In the genomic region with DNA sequence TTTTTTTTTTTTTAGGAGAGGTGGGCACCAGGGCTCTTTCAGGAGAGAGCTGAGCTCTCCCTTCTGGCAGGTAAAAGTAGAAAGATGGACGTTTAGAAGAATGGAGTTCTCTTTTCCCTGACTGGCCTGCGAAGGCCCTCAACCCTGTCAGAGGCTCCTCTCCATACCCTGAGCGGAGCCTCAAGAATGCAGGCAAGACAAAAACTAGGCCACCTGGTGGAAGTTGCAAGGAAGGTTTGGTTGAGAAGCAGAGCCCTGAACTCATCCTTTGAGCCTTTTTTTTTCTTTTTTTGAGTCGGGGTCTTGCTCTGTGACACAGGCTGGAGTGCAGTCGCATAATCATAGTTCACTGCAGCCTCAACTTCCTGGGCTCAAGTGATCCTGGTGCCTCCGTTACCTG, we compare ENCODE assay signal across 1 cellular context.
TF ChIP-seq lines count a peak whose summit lies in the region.

No MANE protein-coding gene starts in this region.

TF ChIP-seq in SK-N-SH, 30 proteins besides CTCF, POLR2A, EP300 and RAD21 (continued from another document):
- TF ChIP-seq, protein P1, sequence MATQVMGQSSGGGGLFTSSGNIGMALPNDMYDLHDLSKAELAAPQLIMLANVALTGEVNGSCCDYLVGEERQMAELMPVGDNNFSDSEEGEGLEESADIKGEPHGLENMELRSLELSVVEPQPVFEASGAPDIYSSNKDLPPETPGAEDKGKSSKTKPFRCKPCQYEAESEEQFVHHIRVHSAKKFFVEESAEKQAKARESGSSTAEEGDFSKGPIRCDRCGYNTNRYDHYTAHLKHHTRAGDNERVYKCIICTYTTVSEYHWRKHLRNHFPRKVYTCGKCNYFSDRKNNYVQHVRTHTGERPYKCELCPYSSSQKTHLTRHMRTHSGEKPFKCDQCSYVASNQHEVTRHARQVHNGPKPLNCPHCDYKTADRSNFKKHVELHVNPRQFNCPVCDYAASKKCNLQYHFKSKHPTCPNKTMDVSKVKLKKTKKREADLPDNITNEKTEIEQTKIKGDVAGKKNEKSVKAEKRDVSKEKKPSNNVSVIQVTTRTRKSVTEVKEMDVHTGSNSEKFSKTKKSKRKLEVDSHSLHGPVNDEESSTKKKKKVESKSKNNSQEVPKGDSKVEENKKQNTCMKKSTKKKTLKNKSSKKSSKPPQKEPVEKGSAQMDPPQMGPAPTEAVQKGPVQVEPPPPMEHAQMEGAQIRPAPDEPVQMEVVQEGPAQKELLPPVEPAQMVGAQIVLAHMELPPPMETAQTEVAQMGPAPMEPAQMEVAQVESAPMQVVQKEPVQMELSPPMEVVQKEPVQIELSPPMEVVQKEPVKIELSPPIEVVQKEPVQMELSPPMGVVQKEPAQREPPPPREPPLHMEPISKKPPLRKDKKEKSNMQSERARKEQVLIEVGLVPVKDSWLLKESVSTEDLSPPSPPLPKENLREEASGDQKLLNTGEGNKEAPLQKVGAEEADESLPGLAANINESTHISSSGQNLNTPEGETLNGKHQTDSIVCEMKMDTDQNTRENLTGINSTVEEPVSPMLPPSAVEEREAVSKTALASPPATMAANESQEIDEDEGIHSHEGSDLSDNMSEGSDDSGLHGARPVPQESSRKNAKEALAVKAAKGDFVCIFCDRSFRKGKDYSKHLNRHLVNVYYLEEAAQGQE (IDR thresholded peaks at IDR 0.05; ENCODE audit: low read depth, low read length) = no peak
- TF ChIP-seq RCOR1 (IDR thresholded peaks at IDR 0.05; ENCODE audit: low read length) (no peak), YY1 (IDR thresholded peaks at IDR 0.05; ENCODE audit: low read depth) (no peak), SIN3A (IDR thresholded peaks at IDR 0.05; ENCODE audit: borderline replicate concordance, low read depth, low read length) (no peak), ELF1 (IDR thresholded peaks at IDR 0.05) (no peak), SMC3 (IDR thresholded peaks at IDR 0.05; ENCODE audit: low read depth, low read length) (no peak), FOXJ3 (CRISPR knock-in tag; IDR thresholded peaks at IDR 0.05) (no peak), GATA2 (CRISPR knock-in tag; IDR thresholded peaks at IDR 0.05) (no peak)
- TF ChIP-seq, protein P2, sequence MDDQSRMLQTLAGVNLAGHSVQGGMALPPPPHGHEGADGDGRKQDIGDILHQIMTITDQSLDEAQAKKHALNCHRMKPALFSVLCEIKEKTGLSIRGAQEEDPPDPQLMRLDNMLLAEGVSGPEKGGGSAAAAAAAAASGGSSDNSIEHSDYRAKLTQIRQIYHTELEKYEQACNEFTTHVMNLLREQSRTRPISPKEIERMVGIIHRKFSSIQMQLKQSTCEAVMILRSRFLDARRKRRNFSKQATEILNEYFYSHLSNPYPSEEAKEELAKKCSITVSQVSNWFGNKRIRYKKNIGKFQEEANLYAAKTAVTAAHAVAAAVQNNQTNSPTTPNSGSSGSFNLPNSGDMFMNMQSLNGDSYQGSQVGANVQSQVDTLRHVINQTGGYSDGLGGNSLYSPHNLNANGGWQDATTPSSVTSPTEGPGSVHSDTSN (IDR thresholded peaks at IDR 0.05) = no peak
- TF ChIP-seq, protein P3, sequence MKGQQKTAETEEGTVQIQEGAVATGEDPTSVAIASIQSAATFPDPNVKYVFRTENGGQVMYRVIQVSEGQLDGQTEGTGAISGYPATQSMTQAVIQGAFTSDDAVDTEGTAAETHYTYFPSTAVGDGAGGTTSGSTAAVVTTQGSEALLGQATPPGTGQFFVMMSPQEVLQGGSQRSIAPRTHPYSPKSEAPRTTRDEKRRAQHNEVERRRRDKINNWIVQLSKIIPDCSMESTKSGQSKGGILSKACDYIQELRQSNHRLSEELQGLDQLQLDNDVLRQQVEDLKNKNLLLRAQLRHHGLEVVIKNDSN (IDR thresholded peaks at IDR 0.05; ENCODE audit: borderline replicate concordance, low read depth) = no peak
- TF ChIP-seq, protein P4, sequence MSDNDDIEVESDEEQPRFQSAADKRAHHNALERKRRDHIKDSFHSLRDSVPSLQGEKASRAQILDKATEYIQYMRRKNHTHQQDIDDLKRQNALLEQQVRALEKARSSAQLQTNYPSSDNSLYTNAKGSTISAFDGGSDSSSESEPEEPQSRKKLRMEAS (IDR thresholded peaks at IDR 0.05; ENCODE audit: low read depth) = no peak
TF ChIP-seq in SK-N-SH: peak in this region for 0.
